In genomic region chr18:47985837-47986236, GRCh38 we compare ENCODE assay signal across 21 cellular contexts. TPM values are rescaled to one million over a fixed set of nuclear protein-coding genes. Genes with fewer than 3 reads are reported as not detected.
DNase-seq lines count a peak whose midpoint lies in the region; ATAC-seq, FAIRE-seq and TF ChIP-seq lines count a peak whose summit lies in the region.
"Had no signal": no experiment of that assay in that cellular context is flagged by ENCODE, and none has a peak within 500 bp of the region (broad histone marks: within the 10 kb centered on the region; RNA-seq: fewer than 3 reads in every experiment).

No MANE protein-coding gene starts in this region.

- intact Hi-C loops in pancreas (cut with DNase I): no loop called here

- peaks cover 17% of the 10 kb centered on the region for H3K27me3 Mint-ChIP-seq in T-helper 17 cell

- H3K36me3 Mint-ChIP-seq in T-helper 17 cell (ENCODE audit: low read depth): peaks cover 8% of the 10 kb centered on the region

- H3K27me3 ChIP-seq in HL-60 (ENCODE audit: insufficient read depth, poor library complexity, severe bottlenecking) (no peaks in the 10 kb centered on the region), pancreas (no peaks in the 10 kb centered on the region)

- H3K27ac ChIP-seq in HL-60 (replicated peaks): peak overlapping the region; percentile 49
- H3K27ac ChIP-seq in pancreas: no peak overlapping the region
- H3K27ac ChIP-seq: C4-2B had no signal

- FAIRE-seq in pancreas (lab: Jason Lieb, UNC): no peak
- FAIRE-seq: GM12891, GM19239 had no signal

- H3K27ac Mint-ChIP-seq in T-helper 17 cell: no peak overlapping the region
- H3K27ac Mint-ChIP-seq: GM23338; T-helper 2 cell treated with Interferon-gamma antibody and Interleukin-4, amounts not matched to agents 5 μg/mL and 100 μg/mL, for 36 hours had no signal

- H3K4me1 Mint-ChIP-seq in T-helper 17 cell: peaks cover 3% of the 10 kb centered on the region

- H3K9me3 ChIP-seq in T-helper 17 cell (ENCODE audit: control insufficient read depth, low read length, poor library complexity, severe bottlenecking) (no peaks in the 10 kb centered on the region), pancreas (no peaks in the 10 kb centered on the region)
- H3K9me3 ChIP-seq: Caco-2 had no signal

- H3K4me3 Mint-ChIP-seq in T-helper 17 cell: no peak overlapping the region
- H3K4me3 Mint-ChIP-seq: GM23338; T-helper 2 cell treated with Interferon-gamma antibody and Interleukin-4, amounts not matched to agents 5 μg/mL and 100 μg/mL, for 36 hours had no signal

- H3K4me3 ChIP-seq in HL-60 (replicated peaks; ENCODE audit: insufficient read depth, low read length): no peak overlapping the region
- no peak overlapping the region for H3K4me3 ChIP-seq in pancreas
- H3K4me3 ChIP-seq: GM23338 had no signal

- DNase-seq in HL-60 (ENCODE audit: low read depth in 1 of 2, low spot score in 1 of 2) (peak; percentile 86 to 95), NOMO-1 (lab: John Stamatoyannopoulos, UW; ENCODE audit: unreplicated experiment in 2 of 2) (peak; percentile 92 to 97), T-helper 17 cell (no peak), pancreas (no peak), mesenteric fat pad (ENCODE audit: low spot score) (no peak), activated gamma-delta T cell (lab: John Stamatoyannopoulos, UW) (no peak), GM13977 (ENCODE audit: low spot score) (no peak)
- DNase-seq: Caco-2, DMS53, MM.1S, NCI-H146, NCI-H2227 treated with DMSO at 0.1 percent for 48 hours, NCI-H524 treated with DMSO at 0.1 percent for 48 hours had no signal

- H3K4me1 ChIP-seq in pancreas: no peaks in the 10 kb centered on the region
- H3K4me1 ChIP-seq: Caco-2 had no signal

- WGBS in pancreas, 2 donors: 83 to 92% methylated on average over 7 of the region's 7 CpGs

- TF ChIP-seq CTCF in HL-60 (IDR thresholded peaks at IDR 0.05; ENCODE audit: insufficient read depth, low read length) (no peak), pancreas (IDR thresholded peaks at IDR 0.05) (no peak), GM13977 (IDR thresholded peaks at IDR 0.05; ENCODE audit: extremely low read depth, insufficient read depth, missing control alignments) (no peak)

- in situ Hi-C loops in GM13977 (cut with MboI; ENCODE audit: low pct_unique_long_range_greater_than_20kb, low sequenced_read_pairs, unreplicated experiment): no loop called here

- peak; percentile 16 for ATAC-seq in T-helper 17 cell
- ATAC-seq in pancreas: peak in 3 of 4 donors; percentile 14 to 44 (median 26)
- ATAC-seq in HG02610 (IDR thresholded peaks at IDR 0.05; ENCODE audit: unreplicated experiment): no peak
- ATAC-seq: GM23338, Panc1, Right ventricle myocardium inferior had no signal

- H3K36me3 ChIP-seq in pancreas: no peaks in the 10 kb centered on the region

RNA-seq across cellular contexts. Expression of gene SMAD2, which starts 55.4 kb away (rescaled TPM):
- total RNA-seq in T-helper 17 cell (100 to 1,000 TPM; 108 to 114 TPM), pancreas (10 to 100 TPM; 35.2 to 71.2 (median 55.5) TPM), mesenteric fat pad (130 TPM)
- polyA plus RNA-seq in pancreas: 10 to 100 TPM in 1 of 2 donors, 1 to 10 TPM in 1; 8.7 to 18.1 TPM

Comparison
In these comparisons a context has a peak if more than half of its experiments do, and no peak if none do; other contexts are left out.
1. DNase-seq: peak in HL-60 (2 of 2) and NOMO-1 (2 of 2); none in T-helper 17 cell (0 of 3), pancreas (0 of 6), mesenteric fat pad (single experiment), activated gamma-delta T cell (single experiment) and GM13977 (single experiment).